In the genomic region with DNA sequence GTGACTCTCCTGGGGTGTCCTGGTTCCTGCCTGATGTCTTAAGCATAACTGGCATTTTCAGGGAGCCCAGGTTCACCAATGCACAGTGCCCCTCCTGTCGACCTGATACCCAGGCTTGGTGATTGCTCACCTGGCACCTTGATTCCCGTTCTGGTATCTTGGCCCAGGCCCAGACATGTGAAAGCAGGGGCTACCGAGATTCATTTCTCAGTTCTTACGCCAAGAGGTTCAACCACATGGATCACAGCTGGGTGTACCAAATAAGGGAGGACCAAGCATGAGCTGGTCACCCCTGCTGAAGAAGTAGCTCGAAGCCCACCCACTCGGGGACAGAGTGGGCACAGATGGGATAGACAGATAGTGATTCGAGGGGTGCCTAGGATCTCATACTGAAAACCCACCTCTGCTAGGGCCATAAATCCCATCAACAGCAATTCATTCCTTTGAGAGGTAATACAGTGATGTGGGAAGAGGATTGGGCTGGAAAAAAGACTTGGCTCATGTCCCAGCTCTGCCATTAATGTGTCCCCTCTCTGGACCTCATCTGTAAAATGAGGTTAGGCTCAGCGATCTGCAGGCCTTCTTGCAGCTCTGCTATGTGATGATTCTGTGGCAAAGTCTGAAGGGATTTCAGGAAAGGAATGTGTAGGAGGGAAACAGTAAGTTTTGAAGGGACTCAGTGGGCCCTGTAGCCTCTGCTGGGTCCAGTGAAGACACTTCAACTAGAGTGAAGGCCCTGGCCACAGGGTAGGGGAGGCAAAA, we compare ENCODE assay signal across 10 cellular contexts. TPM values are rescaled to one million over a fixed set of nuclear protein-coding genes. Genes with fewer than 3 reads are reported as not detected.
DNase-seq lines count a peak whose midpoint lies in the region; ATAC-seq and TF ChIP-seq lines count a peak whose summit lies in the region.
"Had no signal": no experiment of that assay in that cellular context is flagged by ENCODE, and none has a peak within 500 bp of the region (broad histone marks: within the 10 kb centered on the region; RNA-seq: fewer than 3 reads in every experiment).

No MANE protein-coding gene starts in this region.

- no peaks in the 10 kb centered on the region for H3K9me3 ChIP-seq in Caco-2
- H3K9me3 ChIP-seq in Panc1 (ENCODE audit: control insufficient read depth, insufficient read depth, low read depth, low read length): no peaks in the 10 kb centered on the region

- H3K27me3 ChIP-seq in Caco-2 (replicated peaks; ENCODE audit: control insufficient read depth, insufficient read depth, low read length) (no peaks in the 10 kb centered on the region), Panc1 (ENCODE audit: control insufficient read depth, insufficient read depth, low read length) (no peaks in the 10 kb centered on the region), rectal smooth muscle tissue (ENCODE audit: control insufficient read depth, insufficient read depth, low read length) (no peaks in the 10 kb centered on the region)

- no TSS peak for BruUV-seq in Caco-2 (replicated peaks; lab: Mats Ljungman, UMichigan)
- BruUV-seq in Panc1 (replicated peaks; lab: Mats Ljungman, UMichigan): no TSS peak

- no peaks in the 10 kb centered on the region for H3K27me3 Mint-ChIP-seq in Caco-2 (ENCODE audit: insufficient read depth, unreplicated experiment)
- H3K27me3 Mint-ChIP-seq in activated CD8-positive, alpha-beta T cell treated with anti-CD3 and anti-CD28 coated beads, Interleukin-2, amount 10 ng/mL, durations not matched to agents 7 days and 5 days (ENCODE audit: low read depth): peaks cover 11% of the 10 kb centered on the region
- H3K27me3 Mint-ChIP-seq: activated naive CD8-positive, alpha-beta T cell had no signal

- POLR2A ChIA-PET in Caco-2 (lab: Charles Lee): interaction anchor here (0.9 to 1.9 kb wide), 5 partner anchors 35 to 394 kb away, joined by 3 to 23 read pairs (median 7); a partner anchor contains a TSS
- POLR2A ChIA-PET in Panc1 (lab: Charles Lee): interaction anchor here (0.5 kb wide), 1 partner anchor 201 kb away, joined by 4 read pairs; no protein-coding TSS in a partner anchor
- POLR2A ChIA-PET in activated CD8-positive, alpha-beta T cell treated with anti-CD3 and anti-CD28 coated beads, Interleukin-2, amount 10 ng/mL, durations not matched to agents 7 days and 5 days (lab: Charles Lee): interaction anchor here (3.0 kb wide), 1 partner anchor 35 kb away, joined by 12 read pairs; a partner anchor contains a TSS

- H3K27ac ChIP-seq in Panc1 (ENCODE audit: low read length) (peak overlapping the region; percentile 51), rectal smooth muscle tissue (ENCODE audit: low read depth, low read length) (peak overlapping the region; percentile 74)

- peak overlapping the region; percentile 64 for H3K4me3 Mint-ChIP-seq in Caco-2 (ENCODE audit: unreplicated experiment)
- no peak overlapping the region for H3K4me3 Mint-ChIP-seq in activated CD8-positive, alpha-beta T cell treated with anti-CD3 and anti-CD28 coated beads, Interleukin-2, amount 10 ng/mL, durations not matched to agents 7 days and 5 days
- H3K4me3 Mint-ChIP-seq: activated CD4-positive, alpha-beta T cell treated with anti-CD3 and anti-CD28 coated beads for 36 hours; activated naive CD8-positive, alpha-beta T cell had no signal

- peaks cover 24% of the 10 kb centered on the region for H3K36me3 Mint-ChIP-seq in Caco-2 (ENCODE audit: insufficient read depth, unreplicated experiment)
- H3K36me3 Mint-ChIP-seq in activated CD8-positive, alpha-beta T cell treated with anti-CD3 and anti-CD28 coated beads, Interleukin-2, amount 10 ng/mL, durations not matched to agents 7 days and 5 days (ENCODE audit: low read depth): no peaks in the 10 kb centered on the region
- H3K36me3 Mint-ChIP-seq: activated naive CD8-positive, alpha-beta T cell had no signal

- in situ Hi-C loops in Panc1 (cut with HindIII; ENCODE audit: low pct_unique_long_range_greater_than_20kb, low sequenced_read_pairs): no loop called here

- peak overlapping the region; percentile 81 for H3K27ac Mint-ChIP-seq in Caco-2 (ENCODE audit: unreplicated experiment)
- no peak overlapping the region for H3K27ac Mint-ChIP-seq in activated CD8-positive, alpha-beta T cell treated with anti-CD3 and anti-CD28 coated beads, Interleukin-2, amount 10 ng/mL, durations not matched to agents 7 days and 5 days
- H3K27ac Mint-ChIP-seq: activated CD4-positive, alpha-beta T cell treated with anti-CD3 and anti-CD28 coated beads for 36 hours; activated naive CD8-positive, alpha-beta T cell had no signal

- ATAC-seq in Panc1 (no peak), GM21528 (IDR thresholded peaks at IDR 0.05; ENCODE audit: low FRiP score, unreplicated experiment) (no peak)
- ATAC-seq in activated CD8-positive, alpha-beta T cell treated with anti-CD3 and anti-CD28 coated beads, Interleukin-2, amount 10 ng/mL, durations not matched to agents 7 days and 5 days: no peak
- ATAC-seq: activated CD4-positive, alpha-beta T cell treated with anti-CD3 and anti-CD28 coated beads for 36 hours had no signal

- TF ChIP-seq CTCF in Caco-2 (IDR thresholded peaks at IDR 0.05; ENCODE audit: insufficient read depth in 1 of 2, low read depth in 1 of 2, low read length in 1 of 2, severe bottlenecking in 1 of 2, unreplicated experiment in 1 of 2) (no peak), Panc1 (IDR thresholded peaks at IDR 0.05) (no peak), fibroblast of the aortic adventitia (IDR thresholded peaks at IDR 0.05; ENCODE audit: insufficient read depth, low read length) (no peak)

- intact Hi-C loops in Caco-2 (cut with micrococcal nuclease; ENCODE audit: unreplicated experiment): loop anchor here (1.0 to 2.0 kb wide), 3 partner anchors 34 to 69 kb away; a partner anchor contains a TSS
- intact Hi-C loops in Panc1 (cut with micrococcal nuclease; ENCODE audit: unreplicated experiment): no loop called here

- H3K9ac ChIP-seq in rectal smooth muscle tissue (ENCODE audit: low read length): no peak overlapping the region

- peaks cover 33% of the 10 kb centered on the region for H3K4me1 ChIP-seq in Caco-2
- H3K4me1 ChIP-seq in Panc1 (ENCODE audit: control insufficient read depth, insufficient read depth, low read length): peaks cover 49% of the 10 kb centered on the region
- H3K4me1 ChIP-seq in rectal smooth muscle tissue (ENCODE audit: control insufficient read depth, insufficient read depth, low read length): peaks cover 45% of the 10 kb centered on the region

- no peak overlapping the region for H3K4me3 ChIP-seq in Caco-2 (ENCODE audit: low read depth, low read length)
- H3K4me3 ChIP-seq in Panc1 (ENCODE audit: low read depth in 2 of 2, low read length in 2 of 2): no peak overlapping the region
- no peak overlapping the region for H3K4me3 ChIP-seq in fibroblast of the aortic adventitia (ENCODE audit: low read depth, low read length)
- H3K4me3 ChIP-seq in rectal smooth muscle tissue (ENCODE audit: low read length): no peak overlapping the region

- CTCF ChIA-PET in Caco-2 (lab: Charles Lee): interaction anchor here (0.6 to 1.8 kb wide), 6 partner anchors 12 to 338 kb away, joined by 3 to 23 read pairs (median 6); a partner anchor contains a TSS
- CTCF ChIA-PET in Panc1 (lab: Charles Lee): interaction anchor here (0.6 kb wide), 2 partner anchors 50 to 487 kb away, joined by 6 to 10 read pairs; no protein-coding TSS in a partner anchor
- CTCF ChIA-PET in activated CD8-positive, alpha-beta T cell treated with anti-CD3 and anti-CD28 coated beads, Interleukin-2, amount 10 ng/mL, durations not matched to agents 7 days and 5 days (lab: Charles Lee): interaction anchor here (0.8 to 1.6 kb wide), 2 partner anchors 26 to 331 kb away, joined by 3 read pairs; no protein-coding TSS in a partner anchor

- H3K9me3 Mint-ChIP-seq in Caco-2 (ENCODE audit: unreplicated experiment): no peaks in the 10 kb centered on the region
- no peaks in the 10 kb centered on the region for H3K9me3 Mint-ChIP-seq in activated CD8-positive, alpha-beta T cell treated with anti-CD3 and anti-CD28 coated beads, Interleukin-2, amount 10 ng/mL, durations not matched to agents 7 days and 5 days (ENCODE audit: insufficient read depth)

- DNase-seq in Caco-2 (no peak), Panc1 (ENCODE audit: low read depth, low spot score) (no peak), fibroblast of the aortic adventitia (ENCODE audit: low read depth) (peak; percentile 30), NCI-H524 treated with DMSO at 0.1 percent for 48 hours (lab: John Stamatoyannopoulos, UW) (no peak), NOMO-1 treated with dmso at 0.1 percent for 144 hours (lab: John Stamatoyannopoulos, UW; ENCODE audit: unreplicated experiment) (no peak)
- DNase-seq in activated CD8-positive, alpha-beta T cell treated with anti-CD3 and anti-CD28 coated beads, Interleukin-2, amount 10 ng/mL, durations not matched to agents 7 days and 5 days: no peak
- DNase-seq: activated CD4-positive, alpha-beta T cell treated with anti-CD3 and anti-CD28 coated beads for 36 hours had no signal

- H3K36me3 ChIP-seq in Caco-2 (ENCODE audit: control insufficient read depth, insufficient read depth, low read length): no peaks in the 10 kb centered on the region
- H3K36me3 ChIP-seq in Panc1 (ENCODE audit: control insufficient read depth, insufficient read depth, low read length): no peaks in the 10 kb centered on the region
- H3K36me3 ChIP-seq in rectal smooth muscle tissue (ENCODE audit: control insufficient read depth, insufficient read depth, low read length): no peaks in the 10 kb centered on the region

- H3K4me1 Mint-ChIP-seq in Caco-2 (ENCODE audit: low read depth, unreplicated experiment): peaks cover 27% of the 10 kb centered on the region
- peaks cover 17% of the 10 kb centered on the region for H3K4me1 Mint-ChIP-seq in activated CD8-positive, alpha-beta T cell treated with anti-CD3 and anti-CD28 coated beads, Interleukin-2, amount 10 ng/mL, durations not matched to agents 7 days and 5 days (ENCODE audit: low read depth)

RNA-seq across cellular contexts. Expression of a gene that starts 2.7 kb away (rescaled TPM):
- total RNA-seq in Caco-2 (2022) (73.7 and 88.5 TPM in 2 replicates), Panc1 (2021; ENCODE audit: unreplicated experiment) (76.4 TPM), fibroblast of the aortic adventitia (ENCODE audit: low replicate concordance) (39.4 and 57.6 TPM in 2 replicates)
- polyA plus RNA-seq in Panc1 (2012; ENCODE audit: insufficient read length): 79.0 TPM
- total RNA-seq in activated CD8-positive, alpha-beta T cell treated with anti-CD3 and anti-CD28 coated beads, Interleukin-2, amount 10 ng/mL, durations not matched to agents 7 days and 5 days: 1 to 10 TPM; 1.5 to 2.0 TPM

RNA-seq across cellular contexts. Expression of a gene that starts 35.0 kb away (rescaled TPM):
- total RNA-seq in Caco-2 (2022): 261 and 276 TPM in 2 replicates
- 282 TPM for total RNA-seq in Panc1 (2021; ENCODE audit: unreplicated experiment)
- polyA plus RNA-seq in Panc1 (2012; ENCODE audit: insufficient read length): 264 TPM
- total RNA-seq in fibroblast of the aortic adventitia (ENCODE audit: low replicate concordance): 117 and 330 TPM in 2 replicates
- total RNA-seq in activated CD8-positive, alpha-beta T cell treated with anti-CD3 and anti-CD28 coated beads, Interleukin-2, amount 10 ng/mL, durations not matched to agents 7 days and 5 days: 100 to 1,000 TPM; 240 to 247 TPM

Comparison
In these comparisons a context has a peak if more than half of its experiments do, and no peak if none do; other contexts are left out.
1. RNA of a gene that starts 2.7 kb away (total RNA-seq): 73.7 to 88.5 TPM in Caco-2, 76.4 TPM in Panc1 (single experiment) and 39.4 to 57.6 TPM in fibroblast of the aortic adventitia; 1.5 to 2.0 TPM in activated CD8-positive, alpha-beta T cell treated with anti-CD3 and anti-CD28 coated beads, Interleukin-2, amount 10 ng/mL, durations not matched to agents 7 days and 5 days; every median in the first group is over 10 times any median in the second.